9 cellular contexts compared by ENCODE assay signal in the genomic region with DNA sequence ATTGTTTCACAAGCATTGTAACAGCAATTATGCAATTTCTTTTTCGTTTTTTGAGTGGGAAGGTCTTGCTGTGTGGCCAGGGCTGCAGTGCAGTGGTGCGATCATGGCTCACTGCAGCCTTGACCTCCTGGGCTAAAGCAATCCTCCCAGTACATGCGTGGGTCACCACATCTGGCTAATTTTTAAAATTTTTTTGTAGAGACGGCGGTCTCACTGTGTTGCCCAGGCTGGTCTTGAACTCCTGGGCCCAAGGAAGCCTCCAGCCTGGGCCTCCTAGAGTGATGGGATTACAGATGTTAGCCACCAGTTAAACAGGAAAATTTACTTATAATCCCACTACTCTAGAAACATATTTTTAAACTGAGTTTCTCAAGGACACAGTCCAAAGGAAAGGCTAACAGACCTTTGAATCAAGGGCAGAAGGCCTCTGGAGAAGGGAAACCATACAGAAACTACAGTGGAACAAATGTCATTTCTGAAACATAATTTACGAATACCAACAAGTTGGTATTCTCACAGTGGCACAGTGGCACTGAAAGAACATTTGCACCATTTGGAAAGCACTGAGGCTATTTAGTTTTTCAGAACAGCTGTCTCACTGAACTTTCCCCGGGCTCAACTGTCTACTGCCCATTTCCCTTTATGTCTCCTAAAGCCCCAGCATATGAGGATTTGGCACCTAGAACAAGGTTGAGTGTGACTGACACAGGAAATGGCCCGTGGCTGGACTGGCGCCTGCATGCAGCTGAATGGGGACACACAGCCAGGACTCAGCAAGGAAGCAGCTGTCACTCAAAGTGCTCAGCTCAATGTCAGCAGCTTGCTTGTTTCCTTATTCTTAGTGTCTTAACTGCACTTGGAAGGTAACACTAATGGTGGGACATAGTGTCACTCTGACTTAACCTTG. TPM values are rescaled to one million over a fixed set of nuclear protein-coding genes. Genes with fewer than 3 reads are reported as not detected.
DNase-seq lines count a peak whose midpoint lies in the region; ATAC-seq and TF ChIP-seq lines count a peak whose summit lies in the region.
"Had no signal": no experiment of that assay in that cellular context is flagged by ENCODE, and none has a peak within 500 bp of the region (broad histone marks: within the 10 kb centered on the region; RNA-seq: fewer than 3 reads in every experiment).

No MANE protein-coding gene starts in this region.

- H3K36me3 Mint-ChIP-seq in central memory CD8-positive, alpha-beta T cell (ENCODE audit: insufficient read depth), result peaks cover 29% of the 10 kb centered on the region
- no peaks in the 10 kb centered on the region for H3K36me3 Mint-ChIP-seq in natural killer cell

- H3K4me3 ChIP-seq in DOHH2 (ENCODE audit: low read length) (no peak overlapping the region), vagina (no peak overlapping the region)

- H3K4me3 Mint-ChIP-seq in central memory CD8-positive, alpha-beta T cell, result peak overlapping the region; percentile 94
- H3K4me3 Mint-ChIP-seq in natural killer cell, result peak overlapping the region; percentile 83

- intact Hi-C loops in natural killer cell (cut with micrococcal nuclease), result loop anchor here (5.0 kb wide), 1 partner anchor 1262 kb away; a partner anchor contains a TSS
- intact Hi-C loops in vagina (cut with DNase I), result no loop called here

- peaks cover 15% of the 10 kb centered on the region for H4K20me1 ChIP-seq in DOHH2 (ENCODE audit: control insufficient read depth, insufficient read depth, low read depth, low read length)

- H3K9me3 Mint-ChIP-seq in central memory CD8-positive, alpha-beta T cell, result no peaks in the 10 kb centered on the region
- no peaks in the 10 kb centered on the region for H3K9me3 Mint-ChIP-seq in natural killer cell

- H3K9me2 ChIP-seq in DOHH2 (replicated peaks; ENCODE audit: control insufficient read depth, low read length), result no peaks in the 10 kb centered on the region

- H3K27me3 Mint-ChIP-seq in central memory CD8-positive, alpha-beta T cell, result no peaks in the 10 kb centered on the region
- no peaks in the 10 kb centered on the region for H3K27me3 Mint-ChIP-seq in natural killer cell (ENCODE audit: low read depth in 2 of 2)

- no peaks in the 10 kb centered on the region for H3K27me3 ChIP-seq in DOHH2 (ENCODE audit: control insufficient read depth, low read length)
- no peaks in the 10 kb centered on the region for H3K27me3 ChIP-seq in vagina

- peaks cover 24% of the 10 kb centered on the region for H3K79me2 ChIP-seq in DOHH2 (ENCODE audit: control insufficient read depth, low read length)

- H3K9me3 ChIP-seq in DOHH2 (ENCODE audit: control insufficient read depth, insufficient read depth, low read length) (no peaks in the 10 kb centered on the region), vagina (no peaks in the 10 kb centered on the region)

- no peaks in the 10 kb centered on the region for H3F3A ChIP-seq in DOHH2 (ENCODE audit: control insufficient read depth, insufficient read depth)

- H3K36me3 ChIP-seq in DOHH2 (ENCODE audit: control insufficient read depth, low read length), result peaks cover 20% of the 10 kb centered on the region
- H3K36me3 ChIP-seq in vagina, result no peaks in the 10 kb centered on the region

- H3K27ac ChIP-seq in DOHH2 (ENCODE audit: low read depth, low read length) (no peak overlapping the region), vagina (no peak overlapping the region)

- ATAC-seq in central memory CD8-positive, alpha-beta T cell (replicated peaks; ENCODE audit: extremely low read depth, poor library complexity, severe bottlenecking), result no peak
- ATAC-seq in natural killer cell (peak in 1 of 3 donors; percentile 17), GM21367 (IDR thresholded peaks at IDR 0.05; ENCODE audit: unreplicated experiment) (no peak), HG02678 (IDR thresholded peaks at IDR 0.05; ENCODE audit: unreplicated experiment) (no peak), HG02571 (IDR thresholded peaks at IDR 0.05; ENCODE audit: unreplicated experiment) (no peak)

- H3K4me1 ChIP-seq in DOHH2 (ENCODE audit: control insufficient read depth, low read length), result peaks cover 32% of the 10 kb centered on the region
- peaks cover 20% of the 10 kb centered on the region for H3K4me1 ChIP-seq in vagina

- TF ChIP-seq POLR2A in vagina (IDR thresholded peaks at IDR 0.05), result no peak

- H3K4me1 Mint-ChIP-seq in central memory CD8-positive, alpha-beta T cell, result peaks cover 39% of the 10 kb centered on the region
- peaks cover 54% of the 10 kb centered on the region in 2 donors for H3K4me1 Mint-ChIP-seq in natural killer cell

- DNase-seq in NCI-H345 (lab: John Stamatoyannopoulos, UW), result peak; percentile 83
- DNase-seq in central memory CD8-positive, alpha-beta T cell (ENCODE audit: low spot score in 2 of 2), result no peak
- no peak for DNase-seq in natural killer cell
- no peak for DNase-seq in vagina (ENCODE audit: extremely low spot score in 2 of 2)
- DNase-seq: IMR-90 had no signal

- H3K27ac Mint-ChIP-seq in central memory CD8-positive, alpha-beta T cell (ENCODE audit: low read depth), result peak overlapping the region; percentile 91
- H3K27ac Mint-ChIP-seq in natural killer cell, result peak overlapping the region; percentile 98

- H3K4me2 ChIP-seq in DOHH2 (ENCODE audit: low read length), result peak overlapping the region; percentile 35

- TF ChIP-seq CTCF in DOHH2 (IDR thresholded peaks at IDR 0.05; ENCODE audit: low read depth, low read length, poor library complexity, severe bottlenecking), result no peak
- TF ChIP-seq CTCF in natural killer cell (IDR thresholded peaks at IDR 0.05), result no peak
- TF ChIP-seq CTCF in vagina (IDR thresholded peaks at IDR 0.05), result no peak

RNA-seq across cellular contexts. Expression of a gene that starts 2.8 kb away (rescaled TPM):
- total RNA-seq in natural killer cell, result 100 to 1,000 TPM; 215 to 267 (median 234) TPM
- 186 TPM for total RNA-seq in vagina

RNA-seq across cellular contexts. Expression of a gene that starts 52.1 kb away (rescaled TPM):
- total RNA-seq in natural killer cell (10 to 100 TPM; 29.0 to 41.4 (median 32.0) TPM), vagina (37.3 TPM)
